17 cellular contexts compared by ENCODE assay signal in genomic region chr2:163213699-163214098, GRCh38.
A peak's percentile ranks its signal among the peaks of the same experiment; 100 is the strongest.
DNase-seq lines count a peak whose midpoint lies in the region; ATAC-seq, FAIRE-seq and TF ChIP-seq lines count a peak whose summit lies in the region.
"Had no signal": no experiment of that assay in that cellular context is flagged by ENCODE, and none has a peak within 500 bp of the region (broad histone marks: within the 10 kb centered on the region; RNA-seq: fewer than 3 reads in every experiment).

No MANE protein-coding gene starts in this region.

- DNase-seq in AG04449 (ENCODE audit: low read depth, low spot score) (peak; percentile 74), HCEC 1CT (peak; percentile 78), RCC 7860 (ENCODE audit: low spot score) (peak; percentile 87), fibroblast of pulmonary artery (ENCODE audit: low read depth) (peak; percentile 56), NCI-H128 (lab: John Stamatoyannopoulos, UW; ENCODE audit: unreplicated experiment) (no peak)
- DNase-seq: activated CD4-positive, CD25-positive, alpha-beta regulatory T cell treated with anti-CD3 and anti-CD28 coated beads, Interleukin-2, amount 50 U/mL, for 72 hours; activated T-cell treated with anti-CD3 and anti-CD28 coated beads, Interleukin-2, amount 50 U/mL, for 24 hours; dermis blood vessel endothelial cell; NCI-H2171; small intestine; T-cell had no signal

- CTCF ChIA-PET in AG04449 (lab: Yijun Ruan, JAX): interaction anchor here (1.3 to 1.5 kb wide), 2 partner anchors 15 to 22 kb away, joined by 4 read pairs; no protein-coding TSS in a partner anchor

- POLR2A ChIA-PET in AG04449 (lab: Yijun Ruan, JAX): no interaction called here

- no peak overlapping the region for H3K4me3 ChIP-seq in AG04449 (ENCODE audit: low read depth, low read length)
- H3K4me3 ChIP-seq in fibroblast of pulmonary artery (replicated peaks; ENCODE audit: low read depth, low read length): no peak overlapping the region
- H3K4me3 ChIP-seq: GM23338, thoracic aorta had no signal

- TF ChIP-seq CTCF in AG04449 (IDR thresholded peaks at IDR 0.05; ENCODE audit: insufficient read depth, low read length, missing control alignments) (no peak), fibroblast of pulmonary artery (IDR thresholded peaks at IDR 0.05; ENCODE audit: low read length, missing control alignments) (no peak)

- ATAC-seq in GM21367 (IDR thresholded peaks at IDR 0.05; ENCODE audit: unreplicated experiment): no peak
- no peak for ATAC-seq in HG03457 (IDR thresholded peaks at IDR 0.05; ENCODE audit: unreplicated experiment)
- no peak for ATAC-seq in HG03565 (IDR thresholded peaks at IDR 0.05; ENCODE audit: unreplicated experiment)
- ATAC-seq: foreskin keratinocyte, GM23338, T-cell had no signal

- peak; percentile 89 for FAIRE-seq in RCC 7860 (lab: Jason Lieb, UNC)
- FAIRE-seq: small intestine had no signal
